In genomic region chr16:85502357-85502756, GRCh38 we compare ENCODE assay signal across 1 cellular context.
TF ChIP-seq lines count a peak whose summit lies in the region.

No MANE protein-coding gene starts in this region.

TF ChIP-seq in HepG2, 621 proteins besides CTCF, POLR2A, EP300 and RAD21 (continued from another document):
- 0 out of 2 replicates have a peak, but pooled peaks have one; percentile 8 for TF ChIP-seq NR0B2 (CRISPR knock-in tag; IDR thresholded peaks at IDR 0.05)
- TF ChIP-seq STAG1 (CRISPR knock-in tag; IDR thresholded peaks at IDR 0.05), result peak; percentile 55
- no peak for TF ChIP-seq ZNF281 (CRISPR knock-in tag; IDR thresholded peaks at IDR 0.05; ENCODE audit: borderline replicate concordance)
- no peak for TF ChIP-seq SPEN (CRISPR knock-in tag; IDR thresholded peaks at IDR 0.05; ENCODE audit: low read depth)
- no peak for TF ChIP-seq ZNF816 (CRISPR knock-in tag; IDR thresholded peaks at IDR 0.05; ENCODE audit: borderline replicate concordance)
- TF ChIP-seq RCOR2 (CRISPR knock-in tag; IDR thresholded peaks at IDR 0.05), result no peak
- TF ChIP-seq MAFG (CRISPR knock-in tag; IDR thresholded peaks at IDR 0.05), result no peak
- TF ChIP-seq THAP11 (CRISPR knock-in tag; IDR thresholded peaks at IDR 0.05), result no peak
- TF ChIP-seq ZBTB38 (CRISPR knock-in tag; IDR thresholded peaks at IDR 0.05), result 0 out of 2 replicates have a peak, but pooled peaks have one; percentile 18
- TF ChIP-seq ZFP91 (CRISPR knock-in tag; IDR thresholded peaks at IDR 0.05; ENCODE audit: borderline replicate concordance), result 0 out of 2 replicates have a peak, but pooled peaks have one; percentile 9
- no peak for TF ChIP-seq ZNF329 (CRISPR knock-in tag; IDR thresholded peaks at IDR 0.05; ENCODE audit: low read depth)
- TF ChIP-seq ZBTB26 (CRISPR knock-in tag; IDR thresholded peaks at IDR 0.05; ENCODE audit: borderline replicate concordance), result no peak
- no peak for TF ChIP-seq RFX3 (CRISPR knock-in tag; IDR thresholded peaks at IDR 0.05)
- TF ChIP-seq CCAR2 (optimal IDR thresholded peaks at IDR 0.05; ENCODE audit: low read depth, low read length), result no peak
- TF ChIP-seq TEAD3 (CRISPR knock-in tag; optimal IDR thresholded peaks at IDR 0.05; ENCODE audit: borderline replicate concordance), result peak; percentile 8
- TF ChIP-seq ZNF788 (CRISPR knock-in tag; IDR thresholded peaks at IDR 0.05; ENCODE audit: borderline replicate concordance), result no peak
- TF ChIP-seq RERE (CRISPR knock-in tag; IDR thresholded peaks at IDR 0.05; ENCODE audit: low read depth), result no peak
